Comparison of ENCODE assay signal across 12 cellular contexts in the genomic region with DNA sequence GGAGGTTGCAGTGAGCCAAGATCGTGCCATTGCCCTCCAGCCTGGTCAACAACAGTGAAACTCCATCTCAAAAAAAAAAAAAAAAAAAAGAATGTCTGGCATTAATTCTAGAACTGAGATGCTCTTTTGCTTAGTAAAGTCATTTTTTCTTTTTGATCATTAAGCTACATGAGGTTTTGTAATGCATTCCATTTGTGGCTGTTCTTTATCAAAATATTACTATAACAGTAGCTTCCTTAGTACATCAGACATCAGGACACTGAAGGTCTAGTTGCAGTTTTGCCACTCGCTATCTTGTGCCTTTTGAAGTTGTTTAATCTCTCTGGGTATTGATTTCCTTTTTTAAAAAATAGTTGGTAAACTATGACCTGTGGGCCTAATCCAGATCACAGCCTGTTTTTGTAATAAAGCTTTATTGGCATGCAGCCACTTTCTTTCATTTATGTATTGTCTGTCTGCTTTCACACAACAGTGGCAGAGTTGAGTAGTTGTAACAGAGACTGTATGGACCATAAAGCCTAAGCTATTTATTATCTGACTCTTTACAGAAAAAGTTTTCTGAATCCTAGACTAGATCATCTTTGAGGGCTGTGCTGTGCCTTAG.
A peak's percentile ranks its signal among the peaks of the same experiment; 100 is the strongest.
DNase-seq lines count a peak whose midpoint lies in the region; ATAC-seq, FAIRE-seq and TF ChIP-seq lines count a peak whose summit lies in the region.
"Had no signal": no experiment of that assay in that cellular context is flagged by ENCODE, and none has a peak within 500 bp of the region (broad histone marks: within the 10 kb centered on the region; RNA-seq: fewer than 3 reads in every experiment).

No MANE protein-coding gene starts in this region.

- CTCF ChIA-PET in PC-3 (lab: Charles Lee): no interaction called here

- H3K4me2 ChIP-seq in PC-3 (ENCODE audit: low read length): no peak overlapping the region
- H3K4me2 ChIP-seq: neural progenitor cell had no signal

- H3K79me2 ChIP-seq in PC-3 (ENCODE audit: low read length): no peaks in the 10 kb centered on the region

- no peak for ATAC-seq in PC-3
- ATAC-seq: Panc1 had no signal

- H3K4me1 Mint-ChIP-seq in activated T-cell treated with anti-CD3 and anti-CD28 coated beads, Interleukin-2, amount 50 U/mL, for 24 hours (ENCODE audit: low read depth): peaks cover 57% of the 10 kb centered on the region
- H3K4me1 Mint-ChIP-seq in activated naive CD8-positive, alpha-beta T cell (ENCODE audit: low read depth): peaks cover 54% of the 10 kb centered on the region
- peaks cover 38 to 52% of the 10 kb centered on the region in 2 donors for H3K4me1 Mint-ChIP-seq in immature natural killer cell

- H3K9ac ChIP-seq in PC-3 (ENCODE audit: low read length): no peak overlapping the region
- H3K9ac ChIP-seq: neural progenitor cell had no signal

- H3K27ac Mint-ChIP-seq in activated T-cell treated with anti-CD3 and anti-CD28 coated beads, Interleukin-2, amount 50 U/mL, for 24 hours: peak overlapping the region; percentile 79
- peak overlapping the region; percentile 86 for H3K27ac Mint-ChIP-seq in activated naive CD8-positive, alpha-beta T cell
- peak overlapping the region in 4 of 6 donors; percentile 94 to 99 (median 98) for H3K27ac Mint-ChIP-seq in immature natural killer cell
- H3K27ac Mint-ChIP-seq: neural progenitor cell had no signal

- H3K27me3 Mint-ChIP-seq in activated T-cell treated with anti-CD3 and anti-CD28 coated beads, Interleukin-2, amount 50 U/mL, for 24 hours: no peaks in the 10 kb centered on the region
- no peaks in the 10 kb centered on the region for H3K27me3 Mint-ChIP-seq in activated naive CD8-positive, alpha-beta T cell
- H3K27me3 Mint-ChIP-seq in immature natural killer cell (ENCODE audit: low read depth in 3 of 3): peaks cover 0 to 4% (median 4%) of the 10 kb centered on the region in 3 donors

- H3K4me3 Mint-ChIP-seq in activated T-cell treated with anti-CD3 and anti-CD28 coated beads, Interleukin-2, amount 50 U/mL, for 24 hours: no peak overlapping the region
- no peak overlapping the region for H3K4me3 Mint-ChIP-seq in activated naive CD8-positive, alpha-beta T cell
- peak overlapping the region; percentile 31 to 70 (median 59) for H3K4me3 Mint-ChIP-seq in immature natural killer cell
- H3K4me3 Mint-ChIP-seq: neural progenitor cell had no signal

- no peak for DNase-seq in activated T-cell treated with anti-CD3 and anti-CD28 coated beads, Interleukin-2, amount 50 U/mL, for 24 hours
- DNase-seq in activated T-cell treated with anti-CD3 and anti-CD28 coated beads, Interleukin-2, amount 50 U/mL, for 48 hours: no peak
- DNase-seq in immature natural killer cell (peak in 2 of 3 donors; percentile 29 to 52), spleen (no peak), urothelium cell line (ENCODE audit: low spot score) (no peak), PC-3 (no peak), GM10266 (ENCODE audit: extremely low spot score) (no peak)
- DNase-seq: NCI-H1417 treated with DMSO at 0.1 percent for 48 hours; stimulated activated CD4-positive, alpha-beta T cell treated with anti-CD3 and anti-CD28 coated beads, Interleukin-1b, Interleukin-23, amount 100 ng/mL, for 48 hours had no signal

- intact Hi-C loops in spleen (cut with DNase I; ENCODE audit: low total_unique reads) (no loop called here), PC-3 (cut with micrococcal nuclease) (no loop called here)

- H3K4me1 ChIP-seq in spleen (peaks cover 0 to 54% (median 18%) of the 10 kb centered on the region in 6 donors), PC-3 (ENCODE audit: insufficient read depth, low read length) (no peaks in the 10 kb centered on the region)
- H3K4me1 ChIP-seq: neural progenitor cell had no signal

- no peaks in the 10 kb centered on the region for H3K9me2 ChIP-seq in PC-3 (replicated peaks; ENCODE audit: low read length)

- TF ChIP-seq CTCF in spleen (IDR thresholded peaks at IDR 0.05 in 8 of 11, conservative IDR thresholded peaks at IDR 0.05 in 3 of 11) (no peak), PC-3 (conservative IDR thresholded peaks at IDR 0.05; ENCODE audit: low read depth, low read length) (no peak), GM10266 (IDR thresholded peaks at IDR 0.05; ENCODE audit: control insufficient read depth, insufficient read depth, low read depth, missing control alignments) (no peak)

- H3K27me3 ChIP-seq in spleen (replicated peaks in 1 of 7) (no peaks in the 10 kb centered on the region), PC-3 (ENCODE audit: low read length) (no peaks in the 10 kb centered on the region)
- H3K27me3 ChIP-seq: neural progenitor cell had no signal

- 68 to 89% (median 76%) methylated on average over 2 of the region's 2 CpGs for WGBS in spleen, 5 donors

- no peak overlapping the region for H3K4me3 ChIP-seq in spleen
- no peak overlapping the region for H3K4me3 ChIP-seq in PC-3 (ENCODE audit: low read length)
- H3K4me3 ChIP-seq: neural progenitor cell had no signal

- peaks cover 12% of the 10 kb centered on the region for H3K36me3 Mint-ChIP-seq in activated T-cell treated with anti-CD3 and anti-CD28 coated beads, Interleukin-2, amount 50 U/mL, for 24 hours (ENCODE audit: low read depth)
- peaks cover 4% of the 10 kb centered on the region for H3K36me3 Mint-ChIP-seq in activated naive CD8-positive, alpha-beta T cell
- peaks cover 3 to 9% (median 9%) of the 10 kb centered on the region in 3 donors for H3K36me3 Mint-ChIP-seq in immature natural killer cell
- H3K36me3 Mint-ChIP-seq: neural progenitor cell had no signal

- H2AFZ ChIP-seq in PC-3 (ENCODE audit: low read length): no peak overlapping the region
- H2AFZ ChIP-seq: neural progenitor cell had no signal

- TF ChIP-seq POLR2A in spleen (IDR thresholded peaks at IDR 0.05): no peak

- H3K9me3 ChIP-seq in spleen (no peaks in the 10 kb centered on the region), PC-3 (ENCODE audit: low read length) (no peaks in the 10 kb centered on the region)

- no peak for FAIRE-seq in urothelium cell line (lab: Jason Lieb, UNC)

- H3K27ac ChIP-seq in spleen (peak overlapping the region in 7 of 8 donors; percentile 0 to 65 (median 59)), PC-3 (ENCODE audit: low read length) (no peak overlapping the region)
- H3K27ac ChIP-seq: neural progenitor cell had no signal

- H3F3A ChIP-seq in PC-3 (ENCODE audit: low read length, unreplicated experiment): no peaks in the 10 kb centered on the region

- no TSS peak for BruUV-seq in PC-3 (replicated peaks; lab: Mats Ljungman, UMichigan)

- POLR2A ChIA-PET in PC-3 (lab: Charles Lee; ENCODE audit: unreplicated experiment): no interaction called here

- no peaks in the 10 kb centered on the region for H4K20me1 ChIP-seq in PC-3 (ENCODE audit: low read length)

- no peaks in the 10 kb centered on the region for H3K9me3 Mint-ChIP-seq in activated T-cell treated with anti-CD3 and anti-CD28 coated beads, Interleukin-2, amount 50 U/mL, for 24 hours
- H3K9me3 Mint-ChIP-seq in activated naive CD8-positive, alpha-beta T cell (ENCODE audit: low read depth): no peaks in the 10 kb centered on the region
- H3K9me3 Mint-ChIP-seq in immature natural killer cell: no peaks in the 10 kb centered on the region
- H3K9me3 Mint-ChIP-seq: neural progenitor cell had no signal

- H3K36me3 ChIP-seq in spleen: no peaks in the 10 kb centered on the region
- no peaks in the 10 kb centered on the region for H3K36me3 ChIP-seq in PC-3 (ENCODE audit: low read depth, low read length)
- H3K36me3 ChIP-seq: neural progenitor cell had no signal

Comparison
In these comparisons a context has a peak if more than half of its experiments do, and no peak if none do; other contexts are left out.
1. DNase-seq: peak in immature natural killer cell (2 of 3); none in activated T-cell treated with anti-CD3 and anti-CD28 coated beads, Interleukin-2, amount 50 U/mL, for 24 hours (single experiment), activated T-cell treated with anti-CD3 and anti-CD28 coated beads, Interleukin-2, amount 50 U/mL, for 48 hours (0 of 2), spleen (single experiment), urothelium cell line (single experiment), PC-3 (single experiment) and GM10266 (single experiment).
2. H3K4me3 Mint-ChIP-seq: peak in immature natural killer cell (5 of 5); none in activated T-cell treated with anti-CD3 and anti-CD28 coated beads, Interleukin-2, amount 50 U/mL, for 24 hours (single experiment) and activated naive CD8-positive, alpha-beta T cell (single experiment).
3. Peak in every context shown above with its lines, with median percentiles within 50 percentile points of each other: H3K27ac Mint-ChIP-seq.